In the genomic region with DNA sequence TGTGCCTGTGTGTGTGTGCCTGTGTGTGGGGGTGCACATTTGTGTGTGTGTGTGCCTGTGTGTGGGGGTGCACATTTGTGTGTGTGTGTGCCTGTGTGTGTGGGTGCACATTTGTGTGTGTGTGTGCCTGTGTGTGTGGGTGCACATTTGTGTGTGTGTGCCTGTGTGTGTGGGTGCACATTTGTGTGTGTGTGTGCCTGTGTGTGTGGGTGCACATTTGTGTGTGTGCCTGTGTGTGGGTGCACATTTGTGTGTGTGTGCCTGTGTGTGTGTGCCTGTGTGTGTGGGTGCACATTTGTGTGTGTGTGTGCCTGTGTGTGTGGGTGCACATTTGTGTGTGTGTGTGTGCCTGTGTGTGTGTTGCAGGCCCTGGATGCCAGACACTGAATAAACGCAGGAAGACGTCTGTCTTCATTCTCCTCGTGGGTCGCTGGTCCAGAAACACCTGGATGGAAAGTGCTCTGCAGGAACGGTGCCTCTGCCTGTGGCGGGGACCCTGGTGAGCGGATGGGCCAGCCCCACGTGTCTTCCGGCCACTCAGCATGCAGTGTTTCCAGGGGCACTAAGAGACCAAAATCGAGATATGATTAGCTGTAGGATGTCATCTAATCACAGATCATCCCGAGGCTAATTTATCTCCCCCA, we compare ENCODE assay signal across 6 cellular contexts. TPM values are rescaled to one million over a fixed set of nuclear protein-coding genes. Genes with fewer than 3 reads are reported as not detected.
DNase-seq lines count a peak whose midpoint lies in the region; ATAC-seq, FAIRE-seq and TF ChIP-seq lines count a peak whose summit lies in the region.
"Not testable (repeated sequence)": the region's sequence is repeated elsewhere in the genome, so short reads cannot be mapped to it uniquely, and the experiment has no call there.

No MANE protein-coding gene starts in this region.

- not testable (repeated sequence) for BruUV-seq in Calu3 (replicated peaks; lab: Mats Ljungman, UMichigan); GM12878 (replicated peaks; lab: Mats Ljungman, UMichigan)

- RAD21 ChIA-PET in GM12878 (lab: Charles Lee; ENCODE audit: unreplicated experiment): not testable (repeated sequence)

- in situ Hi-C loops in GM12878 (cut with MboI): not testable (repeated sequence)

- CTCF ChIA-PET in Calu3 (lab: Charles Lee); HEK293T (lab: Yijun Ruan, JAX); GM12878 (lab: Yijun Ruan, JAX): not testable (repeated sequence)

- peaks cover 31% of the 10 kb centered on the region; the same call in 1 of the 2 replicates for H3K36me3 ChIP-seq in OCI-LY1 (ENCODE audit: insufficient read depth, low read length)
- H3K36me3 ChIP-seq in GM12878 (ENCODE audit: control insufficient read depth in 2 of 2, insufficient read depth in 2 of 2, low read length in 1 of 2): not testable (repeated sequence)

- H3K27me3 ChIP-seq in OCI-LY1 (ENCODE audit: insufficient read depth, low read length); GM12878 (replicated peaks in 1 of 2; ENCODE audit: control insufficient read depth in 2 of 2, insufficient read depth in 2 of 2, low read length in 1 of 2): not testable (repeated sequence)

- peak overlapping the region; percentile 27 for H3K27ac ChIP-seq in OCI-LY1 (ENCODE audit: low read depth, low read length, poor library complexity, severe bottlenecking)
- not testable (repeated sequence) for H3K27ac ChIP-seq in GM12878 (ENCODE audit: control insufficient read depth, insufficient read depth)

- H3K36me3 Mint-ChIP-seq in Calu3 (ENCODE audit: insufficient read depth, unreplicated experiment) (peaks cover 89% of the 10 kb centered on the region), nephron progenitor cell (ENCODE audit: low read depth) (peaks cover 13% of the 10 kb centered on the region)
- H3K36me3 Mint-ChIP-seq in stimulated activated naive B cell treated with anti-CD40 and anti-IgM and Interleukin-4, amounts not matched to agents 10 μg/mL and 1 μg/mL and 100 μg/mL, for 72 hours: peaks cover 19 to 44% of the 10 kb centered on the region in 2 donors

- not testable (repeated sequence) for H3K9me3 Mint-ChIP-seq in Calu3 (ENCODE audit: low read depth, unreplicated experiment); nephron progenitor cell; stimulated activated naive B cell treated with anti-CD40 and anti-IgM and Interleukin-4, amounts not matched to agents 10 μg/mL and 1 μg/mL and 100 μg/mL, for 72 hours

- FAIRE-seq in GM12878 (lab: Jason Lieb, UNC): not testable (repeated sequence)

- not testable (repeated sequence) for H3F3A ChIP-seq in OCI-LY1 (ENCODE audit: insufficient read depth, low read length)

- peak overlapping the region; percentile 28 for H3K4me3 Mint-ChIP-seq in Calu3 (ENCODE audit: low read depth, unreplicated experiment)
- not testable (repeated sequence) for H3K4me3 Mint-ChIP-seq in nephron progenitor cell; stimulated activated naive B cell treated with anti-CD40 and anti-IgM and Interleukin-4, amounts not matched to agents 10 μg/mL and 1 μg/mL and 100 μg/mL, for 72 hours

- H3K27ac Mint-ChIP-seq in Calu3 (ENCODE audit: unreplicated experiment): not testable (repeated sequence)
- H3K27ac Mint-ChIP-seq in nephron progenitor cell: peak overlapping the region; percentile 19
- peak overlapping the region; percentile 67 for H3K27ac Mint-ChIP-seq in stimulated activated naive B cell treated with anti-CD40 and anti-IgM and Interleukin-4, amounts not matched to agents 10 μg/mL and 1 μg/mL and 100 μg/mL, for 72 hours

- H3K9me2 ChIP-seq in OCI-LY1 (ENCODE audit: low read depth, low read length): not testable (repeated sequence)

- not testable (repeated sequence) for H3K4me3 ChIP-seq in OCI-LY1 (ENCODE audit: low read depth, low read length, poor library complexity, severe bottlenecking); GM12878

- TF ChIP-seq RAD21 in GM12878 (IDR thresholded peaks at IDR 0.05; ENCODE audit: insufficient read depth, low read depth, low read length): not testable (repeated sequence)

- H3K79me2 ChIP-seq in OCI-LY1 (ENCODE audit: insufficient read depth, low read length); GM12878 (ENCODE audit: control insufficient read depth, insufficient read depth, low read length): not testable (repeated sequence)

- POLR2A ChIA-PET in HEK293T (lab: Yijun Ruan, JAX); GM12878 (lab: Charles Lee): not testable (repeated sequence)

- not testable (repeated sequence) for TF ChIP-seq CTCF in Calu3 (IDR thresholded peaks at IDR 0.05; ENCODE audit: unreplicated experiment); OCI-LY1 (IDR thresholded peaks at IDR 0.05; ENCODE audit: low read length); GM12878 (IDR thresholded peaks at IDR 0.05 in 2 of 3, conservative IDR thresholded peaks at IDR 0.05 in 1 of 3; ENCODE audit: control insufficient read depth in 2 of 3, extremely low read depth in 1 of 3, insufficient read depth in 1 of 3, low read depth in 3 of 3, low read length in 3 of 3); nephron progenitor cell (IDR thresholded peaks at IDR 0.05)

- intact Hi-C loops in Calu3 (cut with micrococcal nuclease; ENCODE audit: unreplicated experiment): not testable (repeated sequence)
- intact Hi-C loops in GM12878 (cut with micrococcal nuclease; ENCODE audit: unreplicated experiment): loop anchor here (10.0 kb wide), 1 partner anchor 210 kb away; a partner anchor contains a TSS

- not testable (repeated sequence) for H3K9me3 ChIP-seq in OCI-LY1 (ENCODE audit: low read length); GM12878 (replicated peaks; ENCODE audit: control insufficient read depth, insufficient read depth, low read length)

- TF ChIP-seq POLR2A in GM12878 (IDR thresholded peaks at IDR 0.05; ENCODE audit: low read depth, low read length): not testable (repeated sequence)

- H3K4me2 ChIP-seq in OCI-LY1 (ENCODE audit: low read length); GM12878 (ENCODE audit: control insufficient read depth, insufficient read depth): not testable (repeated sequence)

- not testable (repeated sequence) for TF ChIP-seq EP300 in GM12878 (IDR thresholded peaks at IDR 0.05; ENCODE audit: borderline replicate concordance in 1 of 2, control insufficient read depth in 1 of 2, low read depth in 2 of 2, low read length in 2 of 2)

- H3K4me1 Mint-ChIP-seq in Calu3 (ENCODE audit: low read depth, unreplicated experiment) (peaks cover 15% of the 10 kb centered on the region), nephron progenitor cell (peaks cover 28% of the 10 kb centered on the region)
- peaks cover 22 to 33% of the 10 kb centered on the region in 2 donors for H3K4me1 Mint-ChIP-seq in stimulated activated naive B cell treated with anti-CD40 and anti-IgM and Interleukin-4, amounts not matched to agents 10 μg/mL and 1 μg/mL and 100 μg/mL, for 72 hours

- not testable (repeated sequence) for H4K20me1 ChIP-seq in OCI-LY1 (ENCODE audit: insufficient read depth, low read length); GM12878 (ENCODE audit: control insufficient read depth, insufficient read depth)

- not testable (repeated sequence) for ATAC-seq in GM12878; stimulated activated naive B cell treated with anti-CD40 and anti-IgM and Interleukin-4, amounts not matched to agents 10 μg/mL and 1 μg/mL and 100 μg/mL, for 72 hours (replicated peaks)

- not testable (repeated sequence) for DNase-seq in Calu3; HEK293T (ENCODE audit: extremely low spot score); GM12878 (ENCODE audit: low read depth, low spot score); nephron progenitor cell; stimulated activated naive B cell treated with anti-CD40 and anti-IgM and Interleukin-4, amounts not matched to agents 10 μg/mL and 1 μg/mL and 100 μg/mL, for 72 hours

- WGBS in GM12878 (ENCODE audit: insufficient coverage, insufficient replicate concordance, low lambda C conversion rate, missing lambda C conversion rate): 78% methylated on average over 11 of the region's 11 CpGs

- H3K27me3 Mint-ChIP-seq in Calu3 (ENCODE audit: unreplicated experiment); nephron progenitor cell (ENCODE audit: low read depth, poor library complexity): not testable (repeated sequence)
- peaks cover 14 to 15% of the 10 kb centered on the region in 2 donors for H3K27me3 Mint-ChIP-seq in stimulated activated naive B cell treated with anti-CD40 and anti-IgM and Interleukin-4, amounts not matched to agents 10 μg/mL and 1 μg/mL and 100 μg/mL, for 72 hours

- H3K4me1 ChIP-seq in OCI-LY1 (ENCODE audit: insufficient read depth, low read length, severe bottlenecking) (peaks cover 30% of the 10 kb centered on the region), GM12878 (ENCODE audit: control insufficient read depth, insufficient read depth, low read length) (peaks cover 11% of the 10 kb centered on the region)

- SMC1A ChIA-PET in GM12878 (lab: Charles Lee; ENCODE audit: uncharacterized antibody, unreplicated experiment): interaction anchor here (1.1 kb wide), 1 partner anchor 215 kb away, joined by 3 read pairs; no protein-coding TSS in a partner anchor

- H3K9ac ChIP-seq in OCI-LY1 (ENCODE audit: low read length); GM12878 (ENCODE audit: control insufficient read depth, insufficient read depth, low read length): not testable (repeated sequence)

- not testable (repeated sequence) for H2AFZ ChIP-seq in OCI-LY1 (ENCODE audit: low read length); GM12878 (ENCODE audit: control insufficient read depth, low read depth, low read length)

RNA-seq across cellular contexts. Expression of a gene that starts 3.9 kb away (rescaled TPM):
- total RNA-seq in Calu3 (2022) (16.9 and 17.4 TPM in 2 replicates), GM12878 (2014; rRNA removed) (0.60 and 0.62 TPM in 2 replicates), GM12878 (2014; rRNA removed; fragmentation: Illumina TruSeq; extraction: Trizol) (0.28 and 0.40 TPM in 2 replicates), GM12878 (2021) (0.72 and 1.3 TPM in 2 replicates)
- 8.0 and 12.8 TPM in 2 replicates for total RNA-seq in GM12878 (2013; cell fraction: nucleolus; rRNA removed)
- polyA plus RNA-seq in GM12878 (2011; ENCODE audit: low read depth): 0.55 TPM
- polyA plus RNA-seq in GM12878 (2011; rRNA removed) (0.68 and 1.0 TPM in 2 replicates), GM12878 (2014; fragmentation: Illumina TruSeq; extraction: Trizol) (0.50 TPM in 1 of 2 replicates, not detected in the other), GM12878 (2014; fragmentation: Nextera tagmentation; extraction: Ambion mirVana) (under 1 TPM; 0.06 to 0.07 TPM), GM12878 (2014; rRNA removed) (1.8 and 2.3 TPM in 2 replicates), GM12878 (2016; fragmentation: Nextera tagmentation; extraction: Ambion mirVana) (under 1 TPM; 0.18 to 0.40 TPM)
- 1.3 and 1.5 TPM in 2 replicates for polyA plus RNA-seq in GM12878 (2011; cell fraction: cytosol; rRNA removed)
- 11.5 and 15.2 TPM in 2 replicates for polyA plus RNA-seq in GM12878 (2011; cell fraction: nucleus; rRNA removed)
- 0.44 and 1.2 TPM in 2 replicates for polyA plus RNA-seq in GM12878 (2012)
- 1.8 and 2.8 TPM in 2 replicates for polyA minus RNA-seq in GM12878 (2011; rRNA and poly(A)+ RNA removed)
- 0.40 and 1.4 TPM in 2 replicates for polyA minus RNA-seq in GM12878 (2011; cell fraction: cytosol; rRNA and poly(A)+ RNA removed)
- 1.8 and 4.1 TPM in 2 replicates for polyA minus RNA-seq in GM12878 (2011; cell fraction: nucleus; rRNA and poly(A)+ RNA removed)

RNA-seq across cellular contexts. Expression of a gene that starts 8.4 kb away (rescaled TPM):
- total RNA-seq in Calu3 (2022) (52.1 and 61.5 TPM in 2 replicates), GM12878 (2014; rRNA removed) (1.3 and 1.6 TPM in 2 replicates), GM12878 (2014; rRNA removed; fragmentation: Illumina TruSeq; extraction: Trizol) (0.49 and 0.69 TPM in 2 replicates), GM12878 (2021) (1.6 and 2.3 TPM in 2 replicates)
- total RNA-seq in GM12878 (2013; cell fraction: nucleolus; rRNA removed): 1.7 TPM in 1 of 2 replicates, not detected in the other
- polyA plus RNA-seq in GM12878 (2011; ENCODE audit: low read depth): 0.29 TPM
- polyA plus RNA-seq in GM12878 (2011; rRNA removed) (0.19 and 0.58 TPM in 2 replicates), GM12878 (2014; fragmentation: Illumina TruSeq; extraction: Trizol) (0.32 TPM in 1 of 2 replicates, not detected in the other), GM12878 (2014; fragmentation: Nextera tagmentation; extraction: Ambion mirVana) (under 1 TPM in 1 of 2 experiments, not detected in 1; 0.09 TPM), GM12878 (2014; rRNA removed) (0.50 and 0.86 TPM in 2 replicates), GM12878 (2016; fragmentation: Nextera tagmentation; extraction: Ambion mirVana) (1 to 10 TPM; 1.3 to 2.5 TPM)
- 0.52 and 1.0 TPM in 2 replicates for polyA plus RNA-seq in GM12878 (2011; cell fraction: cytosol; rRNA removed)
- 1.8 TPM in 2 replicates for polyA plus RNA-seq in GM12878 (2011; cell fraction: nucleus; rRNA removed)
- 1.0 and 1.3 TPM in 2 replicates for polyA plus RNA-seq in GM12878 (2012)
- polyA minus RNA-seq in GM12878 (2011; rRNA and poly(A)+ RNA removed): 0.51 and 1.4 TPM in 2 replicates
- polyA minus RNA-seq in GM12878 (2011; cell fraction: cytosol; rRNA and poly(A)+ RNA removed): 0.67 TPM in 1 of 2 replicates, not detected in the other
- polyA minus RNA-seq in GM12878 (2011; cell fraction: nucleus; rRNA and poly(A)+ RNA removed): 0.60 TPM in 1 of 2 replicates, not detected in the other

RNA-seq across cellular contexts. Expression of a gene that starts 33.8 kb away (rescaled TPM):
- 67.0 and 70.1 TPM in 2 replicates for total RNA-seq in Calu3 (2022)
- total RNA-seq in GM12878 (2013; cell fraction: nucleolus; rRNA removed): 34.0 and 49.6 TPM in 2 replicates
- total RNA-seq in GM12878 (2014; rRNA removed): 88.3 and 98.2 TPM in 2 replicates
- total RNA-seq in GM12878 (2014; rRNA removed; fragmentation: Illumina TruSeq; extraction: Trizol): 35.3 and 38.6 TPM in 2 replicates
- 63.8 and 72.1 TPM in 2 replicates for total RNA-seq in GM12878 (2021)
- polyA plus RNA-seq in GM12878 (2011; ENCODE audit: low read depth): 27.4 TPM
- 14.4 and 27.9 TPM in 2 replicates for polyA plus RNA-seq in GM12878 (2011; rRNA removed)
- polyA plus RNA-seq in GM12878 (2011; cell fraction: cytosol; rRNA removed): 53.1 and 56.5 TPM in 2 replicates
- polyA plus RNA-seq in GM12878 (2011; cell fraction: nucleus; rRNA removed): 93.4 and 142 TPM in 2 replicates
- polyA plus RNA-seq in GM12878 (2012): 26.0 and 37.6 TPM in 2 replicates
- polyA plus RNA-seq in GM12878 (2014; fragmentation: Illumina TruSeq; extraction: Trizol): 13.5 and 28.8 TPM in 2 replicates
- 10 to 100 TPM; 17.0 to 33.5 TPM for polyA plus RNA-seq in GM12878 (2014; fragmentation: Nextera tagmentation; extraction: Ambion mirVana)
- polyA plus RNA-seq in GM12878 (2014; rRNA removed): 80.6 and 124 TPM in 2 replicates
- polyA plus RNA-seq in GM12878 (2016; fragmentation: Nextera tagmentation; extraction: Ambion mirVana): 10 to 100 TPM; 63.2 to 64.1 TPM
- polyA minus RNA-seq in GM12878 (2011; rRNA and poly(A)+ RNA removed): 19.9 and 23.1 TPM in 2 replicates
- 14.2 and 15.2 TPM in 2 replicates for polyA minus RNA-seq in GM12878 (2011; cell fraction: cytosol; rRNA and poly(A)+ RNA removed)
- polyA minus RNA-seq in GM12878 (2011; cell fraction: nucleus; rRNA and poly(A)+ RNA removed): 9.8 and 24.4 TPM in 2 replicates

RNA-seq across cellular contexts. Expression of a gene that starts 41.4 kb away (rescaled TPM):
- total RNA-seq in Calu3 (2022) (270 and 300 TPM in 2 replicates), GM12878 (2014; rRNA removed) (92.1 and 102 TPM in 2 replicates), GM12878 (2014; rRNA removed; fragmentation: Illumina TruSeq; extraction: Trizol) (47.1 and 52.7 TPM in 2 replicates), GM12878 (2021) (110 and 130 TPM in 2 replicates)
- 211 and 247 TPM in 2 replicates for total RNA-seq in GM12878 (2013; cell fraction: nucleolus; rRNA removed)
- 79.7 TPM for polyA plus RNA-seq in GM12878 (2011; ENCODE audit: low read depth)
- polyA plus RNA-seq in GM12878 (2011; rRNA removed) (70.2 and 87.7 TPM in 2 replicates), GM12878 (2014; fragmentation: Illumina TruSeq; extraction: Trizol) (42.7 and 82.1 TPM in 2 replicates), GM12878 (2014; fragmentation: Nextera tagmentation; extraction: Ambion mirVana) (10 to 100 TPM in 1 of 2 experiments, 1 to 10 TPM in 1; 8.4 to 22.5 TPM), GM12878 (2014; rRNA removed) (119 and 124 TPM in 2 replicates), GM12878 (2016; fragmentation: Nextera tagmentation; extraction: Ambion mirVana) (10 to 100 TPM; 91.1 to 96.6 TPM)
- polyA plus RNA-seq in GM12878 (2011; cell fraction: cytosol; rRNA removed): 92.9 and 118 TPM in 2 replicates
- polyA plus RNA-seq in GM12878 (2011; cell fraction: nucleus; rRNA removed): 274 and 357 TPM in 2 replicates
- polyA plus RNA-seq in GM12878 (2012): 148 and 213 TPM in 2 replicates
- polyA minus RNA-seq in GM12878 (2011; rRNA and poly(A)+ RNA removed): 51.9 and 78.2 TPM in 2 replicates
- polyA minus RNA-seq in GM12878 (2011; cell fraction: cytosol; rRNA and poly(A)+ RNA removed): 28.9 and 36.4 TPM in 2 replicates
- 46.1 and 78.6 TPM in 2 replicates for polyA minus RNA-seq in GM12878 (2011; cell fraction: nucleus; rRNA and poly(A)+ RNA removed)

Comparison
In these comparisons a context has a peak if more than half of its experiments do, and no peak if none do; other contexts are left out.
1. RNA of a gene that starts 8.4 kb away (total RNA-seq): 52.1 to 61.5 TPM in Calu3; 0.49 to 2.3 TPM in GM12878; every median in the first group is over 10 times any median in the second.